ENCODE assay signal across 38 cellular contexts in genomic region chr1:21799730-21800129, GRCh38. TPM values are rescaled to one million over a fixed set of nuclear protein-coding genes. Genes with fewer than 3 reads are reported as not detected.
"Had no signal": no experiment of that assay in that cellular context is flagged by ENCODE, and none has a peak within 500 bp of the region (broad histone marks: within the 10 kb centered on the region; RNA-seq: fewer than 3 reads in every experiment).

No MANE protein-coding gene starts in this region.

- H3K4me1 ChIP-seq: ascending aorta, breast epithelium, colonic mucosa, esophagus squamous epithelium, gastroesophageal sphincter had no signal

- H3K4me3 ChIP-seq: ascending aorta, breast epithelium, cardiac muscle cell, colonic mucosa, esophagus squamous epithelium, gastroesophageal sphincter had no signal

- ATAC-seq: activated CD4-positive, alpha-beta T cell treated with anti-CD3 and anti-CD28 coated beads for 36 hours; activated CD8-positive, alpha-beta memory T cell treated with anti-CD3 and anti-CD28 coated beads, Interleukin-2, amount 10 ng/mL, durations not matched to agents 7 days and 5 days; activated CD8-positive, alpha-beta T cell treated with anti-CD3 and anti-CD28 coated beads, Interleukin-2, amount 10 ng/mL, durations not matched to agents 7 days and 5 days; activated naive CD4-positive, alpha-beta T cell treated with anti-CD3 and anti-CD28 coated beads, Interleukin-2, amount 50 U/mL, for 72 hours; gastroesophageal sphincter had no signal

- H3K4me1 Mint-ChIP-seq: activated CD4-positive, alpha-beta T cell treated with anti-CD3 and anti-CD28 coated beads for 36 hours; activated CD4-positive, alpha-beta T cell treated with anti-CD3 and anti-CD28 coated beads, Interleukin-2, amount 10 ng/mL, durations not matched to agents 24 days and 14 days; activated naive CD4-positive, alpha-beta T cell treated with anti-CD3 and anti-CD28 coated beads, Interleukin-2, amount 10 ng/mL, durations not matched to agents 7 days and 5 days; brain had no signal

- DNase-seq: activated CD4-positive, alpha-beta memory T cell treated with anti-CD3 and anti-CD28 coated beads for 36 hours; activated CD4-positive, alpha-beta T cell treated with anti-CD3 and anti-CD28 coated beads for 36 hours; activated CD4-positive, alpha-beta T cell treated with anti-CD3 and anti-CD28 coated beads, Interleukin-2, amount 10 ng/mL, durations not matched to agents 24 days and 14 days; activated CD4-positive, CD25-positive, alpha-beta regulatory T cell; activated CD4-positive, CD25-positive, alpha-beta regulatory T cell treated with anti-CD3 and anti-CD28 coated beads, Interleukin-2, amount 50 U/mL, for 72 hours; activated CD8-positive, alpha-beta memory T cell treated with anti-CD3 and anti-CD28 coated beads, Interleukin-2, amount 10 ng/mL, durations not matched to agents 7 days and 5 days; activated CD8-positive, alpha-beta memory T cell treated with anti-CD3 and anti-CD28 coated beads, Interleukin-2, amount 50 U/mL, for 4 hours; activated CD8-positive, alpha-beta T cell treated with anti-CD3 and anti-CD28 coated beads, Interleukin-2, amount 10 ng/mL, durations not matched to agents 7 days and 5 days; activated effector memory CD4-positive, alpha-beta T cell treated with anti-CD3 and anti-CD28 coated beads, Interleukin-2, amount 50 U/mL, for 16 hours; activated naive CD4-positive, alpha-beta T cell; activated naive CD4-positive, alpha-beta T cell treated with anti-CD3 and anti-CD28 coated beads, Interleukin-2, amount 10 ng/mL, durations not matched to agents 7 days and 5 days; activated naive CD8-positive, alpha-beta T cell treated with anti-CD3 and anti-CD28 coated beads, Interleukin-2, amount 10 ng/mL, durations not matched to agents 7 days and 5 days; activated T-cell treated with anti-CD3 and anti-CD28 coated beads, Interleukin-2, amount 50 U/mL, for 1 hour; activated T-cell treated with anti-CD3 and anti-CD28 coated beads, Interleukin-2, amount 50 U/mL, for 48 hours; central memory CD4-positive, alpha-beta T cell; cerebellar nuclear complex; colonic mucosa; effector CD8-positive, alpha-beta T cell; esophagus squamous epithelium; foreskin melanocyte; T-helper 2 cell had no signal

- H3K36me3 ChIP-seq: ascending aorta, breast epithelium, cardiac muscle cell, colonic mucosa, esophagus squamous epithelium, gastroesophageal sphincter had no signal

- H3K9me3 Mint-ChIP-seq: activated CD4-positive, alpha-beta T cell treated with anti-CD3 and anti-CD28 coated beads, Interleukin-2, amount 10 ng/mL, durations not matched to agents 24 days and 14 days had no signal

- H3K27me3 Mint-ChIP-seq: activated CD4-positive, alpha-beta memory T cell treated with anti-CD3 and anti-CD28 coated beads for 36 hours; activated CD4-positive, alpha-beta T cell treated with anti-CD3 and anti-CD28 coated beads for 36 hours; activated naive CD4-positive, alpha-beta T cell treated with anti-CD3 and anti-CD28 coated beads, Interleukin-2, amount 10 ng/mL, durations not matched to agents 7 days and 5 days had no signal

- H3K36me3 Mint-ChIP-seq: activated CD4-positive, alpha-beta memory T cell treated with anti-CD3 and anti-CD28 coated beads for 36 hours; activated naive CD4-positive, alpha-beta T cell treated with anti-CD3 and anti-CD28 coated beads, Interleukin-2, amount 10 ng/mL, durations not matched to agents 7 days and 5 days; brain had no signal

- H3K27me3 ChIP-seq: ascending aorta, breast epithelium, cardiac muscle cell, colonic mucosa, esophagus squamous epithelium, gastroesophageal sphincter had no signal

- H3K27ac Mint-ChIP-seq: activated CD4-positive, alpha-beta memory T cell treated with anti-CD3 and anti-CD28 coated beads for 36 hours; activated CD4-positive, alpha-beta T cell treated with anti-CD3 and anti-CD28 coated beads for 36 hours; activated CD4-positive, alpha-beta T cell treated with anti-CD3 and anti-CD28 coated beads, Interleukin-2, amount 10 ng/mL, durations not matched to agents 24 days and 14 days; activated CD8-positive, alpha-beta memory T cell treated with anti-CD3 and anti-CD28 coated beads, Interleukin-2, amount 10 ng/mL, durations not matched to agents 7 days and 5 days; activated CD8-positive, alpha-beta T cell treated with anti-CD3 and anti-CD28 coated beads, Interleukin-2, amount 10 ng/mL, durations not matched to agents 7 days and 5 days; activated naive CD4-positive, alpha-beta T cell treated with anti-CD3 and anti-CD28 coated beads, Interleukin-2, amount 10 ng/mL, durations not matched to agents 7 days and 5 days; activated naive CD4-positive, alpha-beta T cell treated with anti-CD3 and anti-CD28 coated beads, Interleukin-2, amount 50 U/mL, for 72 hours; activated naive CD8-positive, alpha-beta T cell treated with anti-CD3 and anti-CD28 coated beads, Interleukin-2, amount 10 ng/mL, durations not matched to agents 7 days and 5 days; activated T-helper 1 cell treated with anti-CD3 and anti-CD28 coated beads, Interleukin-12 subunit alpha, Interleukin-12 subunit beta, Interleukin-2, Interleukin-4 antibody, amounts not matched to agents 30 ng/mL and 10 ng/mL and 1 ng/mL, durations not matched to agents 14 hours and 24 hours and 36 hours; activated T-helper 2 cell treated with anti-CD3 and anti-CD28 coated beads, Interferon-gamma antibody, Interleukin-2, Interleukin-4, amounts not matched to agents 10 μg/mL and 5 μg/mL and 100 μg/mL, durations not matched to agents 14 hours and 24 hours and 36 hours; brain had no signal

- FAIRE-seq: endometrium, endothelial cell of umbilical vein had no signal

- H3K4me3 Mint-ChIP-seq: activated CD4-positive, alpha-beta memory T cell treated with anti-CD3 and anti-CD28 coated beads for 36 hours; activated CD4-positive, alpha-beta T cell treated with anti-CD3 and anti-CD28 coated beads for 36 hours; activated CD4-positive, alpha-beta T cell treated with anti-CD3 and anti-CD28 coated beads, Interleukin-2, amount 10 ng/mL, durations not matched to agents 24 days and 14 days; activated CD8-positive, alpha-beta memory T cell treated with anti-CD3 and anti-CD28 coated beads, Interleukin-2, amount 10 ng/mL, durations not matched to agents 7 days and 5 days; activated CD8-positive, alpha-beta T cell treated with anti-CD3 and anti-CD28 coated beads, Interleukin-2, amount 10 ng/mL, durations not matched to agents 7 days and 5 days; activated naive CD4-positive, alpha-beta T cell treated with anti-CD3 and anti-CD28 coated beads, Interleukin-2, amount 10 ng/mL, durations not matched to agents 7 days and 5 days; activated naive CD8-positive, alpha-beta T cell treated with anti-CD3 and anti-CD28 coated beads, Interleukin-2, amount 10 ng/mL, durations not matched to agents 7 days and 5 days; activated T-helper 1 cell treated with anti-CD3 and anti-CD28 coated beads, Interleukin-12 subunit alpha, Interleukin-12 subunit beta, Interleukin-2, Interleukin-4 antibody, amounts not matched to agents 30 ng/mL and 10 ng/mL and 1 ng/mL, durations not matched to agents 14 hours and 24 hours and 36 hours; brain had no signal

- H3K9me3 ChIP-seq: ascending aorta, colonic mucosa, gastroesophageal sphincter had no signal

- H3K27ac ChIP-seq: ascending aorta, breast epithelium, cardiac muscle cell, colonic mucosa, epithelial cell of prostate, esophagus squamous epithelium, gastroesophageal sphincter had no signal

RNA-seq across cellular contexts. Expression of gene LDLRAD2, which starts 12.3 kb away (rescaled TPM):
- total RNA-seq: activated CD4-positive, alpha-beta memory T cell treated with anti-CD3 and anti-CD28 coated beads for 36 hours; activated CD8-positive, alpha-beta memory T cell treated with anti-CD3 and anti-CD28 coated beads for 36 hours; activated CD8-positive, alpha-beta memory T cell treated with anti-CD3 and anti-CD28 coated beads, Interleukin-2, amount 10 ng/mL, durations not matched to agents 7 days and 5 days; activated CD8-positive, alpha-beta T cell treated with anti-CD3 and anti-CD28 coated beads, Interleukin-2, amount 10 ng/mL, durations not matched to agents 7 days and 5 days; activated T-helper 1 cell treated with anti-CD3 and anti-CD28 coated beads, Interleukin-12 subunit alpha, Interleukin-12 subunit beta, Interleukin-2, Interleukin-4 antibody, amounts not matched to agents 30 ng/mL and 10 ng/mL and 1 ng/mL, durations not matched to agents 14 hours and 24 hours and 36 hours; activated T-helper 2 cell treated with anti-CD3 and anti-CD28 coated beads, Interferon-gamma antibody, Interleukin-2, Interleukin-4, amounts not matched to agents 10 μg/mL and 5 μg/mL and 100 μg/mL, durations not matched to agents 14 hours and 24 hours and 36 hours; ascending aorta; dermis microvascular lymphatic vessel endothelial cell; esophagus squamous epithelium; fibroblast of lung; fibroblast of villous mesenchyme; glomerular endothelial cell; T-helper 1 cell treated with Interleukin-12 subunit alpha and Interleukin-12 subunit beta and Interleukin-4 antibody, amounts not matched to agents 30 ng/mL and 1 ng/mL, for 36 hours had no signal
- polyA plus RNA-seq: endothelial cell of umbilical vein, fibroblast of lung had no signal
